ENCODE assay signal across 9 cellular contexts in genomic region chr19:46350029-46350757, GRCh38. TPM values are rescaled to one million over a fixed set of nuclear protein-coding genes. Genes with fewer than 3 reads are reported as not detected.
DNase-seq lines count a peak whose midpoint lies in the region; ATAC-seq, FAIRE-seq and TF ChIP-seq lines count a peak whose summit lies in the region.
"Had no signal": no experiment of that assay in that cellular context is flagged by ENCODE, and none has a peak within 500 bp of the region (broad histone marks: within the 10 kb centered on the region; RNA-seq: fewer than 3 reads in every experiment).

No MANE protein-coding gene starts in this region.

- peaks cover 25% of the 10 kb centered on the region for H3K4me1 Mint-ChIP-seq in endodermal cell

- H3K9ac ChIP-seq in endodermal cell (ENCODE audit: extremely low read depth, low read length, poor library complexity, severe bottlenecking): no peak overlapping the region

- FAIRE-seq in GM12892 (lab: Jason Lieb, UNC): peak; percentile 48

- no peaks in the 10 kb centered on the region for H3K27me3 ChIP-seq in endodermal cell (ENCODE audit: control insufficient read depth, insufficient read depth, low read length, poor library complexity, severe bottlenecking)

- H3K36me3 Mint-ChIP-seq in endodermal cell (ENCODE audit: low read depth): peaks cover 37% of the 10 kb centered on the region

- H3K4me1 ChIP-seq in endodermal cell (ENCODE audit: control insufficient read depth, insufficient read depth, low read length): no peaks in the 10 kb centered on the region

- H3K27ac ChIP-seq in endodermal cell (ENCODE audit: low read depth, low read length) (no peak overlapping the region), skin epidermis (peak overlapping the region in 20 of 21 experiments; percentile 5 to 88 (median 74))

- H3K27ac Mint-ChIP-seq in endodermal cell: peak overlapping the region; percentile 39

- TF ChIP-seq CTCF in endodermal cell (conservative IDR thresholded peaks at IDR 0.05): no peak

- no peaks in the 10 kb centered on the region for H3K9me3 ChIP-seq in endodermal cell (ENCODE audit: control insufficient read depth, low read length)

- H3K4me3 ChIP-seq in endodermal cell (ENCODE audit: low read length) (no peak overlapping the region), skin epidermis (no peak overlapping the region)

- H3K27me3 Mint-ChIP-seq in endodermal cell (ENCODE audit: insufficient read depth): no peaks in the 10 kb centered on the region

- no peak for DNase-seq in GM12892 (ENCODE audit: insufficient read length)
- peak; percentile 83 for DNase-seq in RPMI8226
- DNase-seq in endodermal cell: no peak
- DNase-seq in Kasumi-1 (lab: John Stamatoyannopoulos, UW): no peak
- no peak for DNase-seq in activated CD4-positive, CD25-positive, alpha-beta regulatory T cell (lab: John Stamatoyannopoulos, UW)
- DNase-seq in NCI-H82 (lab: John Stamatoyannopoulos, UW): no peak

- WGBS in endodermal cell (ENCODE audit: insufficient coverage in 1 of 2, insufficient read length in 1 of 2), 2 experiments: 91 to 92% methylated on average over 6 to 8 of the region's 8 CpGs

- no peaks in the 10 kb centered on the region for H3K9me3 Mint-ChIP-seq in endodermal cell

- no peak for ATAC-seq in GM18505 (IDR thresholded peaks at IDR 0.05; ENCODE audit: unreplicated experiment)

- peaks cover 38% of the 10 kb centered on the region for H3K36me3 ChIP-seq in endodermal cell (ENCODE audit: control insufficient read depth, insufficient read depth, low read length)

- TF ChIP-seq POLR2A in GM12892 (IDR thresholded peaks at IDR 0.05; ENCODE audit: low read depth, low read length) (no peak), GM18505 (IDR thresholded peaks at IDR 0.05; ENCODE audit: borderline replicate concordance, extremely low read depth, insufficient read depth, insufficient read length) (no peak)

- H3K4me3 Mint-ChIP-seq in endodermal cell: no peak overlapping the region

RNA-seq across cellular contexts. Expression of gene PPP5C, which starts 3.3 kb away (rescaled TPM):
- 53.9 TPM for polyA plus RNA-seq in GM12892 (2012; ENCODE audit: missing spikeins)
- 100 to 1,000 TPM; 101 to 112 TPM for total RNA-seq in endodermal cell
- 81.4 TPM for polyA plus RNA-seq in endodermal cell (2013, experiment 1 of 2)
- polyA plus RNA-seq in endodermal cell (2013, experiment 2 of 2): 84.3 TPM

RNA-seq across cellular contexts. Expression of gene HIF3A, which starts 53.4 kb away (rescaled TPM):
- polyA plus RNA-seq in GM12892 (2012; ENCODE audit: missing spikeins): not detected
- 10 to 100 TPM; 41.6 to 71.9 TPM for total RNA-seq in endodermal cell
- 19.4 TPM for polyA plus RNA-seq in endodermal cell (2013, experiment 1 of 2)
- polyA plus RNA-seq in endodermal cell (2013, experiment 2 of 2): 18.3 TPM
- total RNA-seq: T-helper 1 cell treated with Interleukin-12 subunit alpha and Interleukin-12 subunit beta and Interleukin-4 antibody, amounts not matched to agents 30 ng/mL and 1 ng/mL, for 36 hours had no signal
